18 cellular contexts compared by ENCODE assay signal in the genomic region with DNA sequence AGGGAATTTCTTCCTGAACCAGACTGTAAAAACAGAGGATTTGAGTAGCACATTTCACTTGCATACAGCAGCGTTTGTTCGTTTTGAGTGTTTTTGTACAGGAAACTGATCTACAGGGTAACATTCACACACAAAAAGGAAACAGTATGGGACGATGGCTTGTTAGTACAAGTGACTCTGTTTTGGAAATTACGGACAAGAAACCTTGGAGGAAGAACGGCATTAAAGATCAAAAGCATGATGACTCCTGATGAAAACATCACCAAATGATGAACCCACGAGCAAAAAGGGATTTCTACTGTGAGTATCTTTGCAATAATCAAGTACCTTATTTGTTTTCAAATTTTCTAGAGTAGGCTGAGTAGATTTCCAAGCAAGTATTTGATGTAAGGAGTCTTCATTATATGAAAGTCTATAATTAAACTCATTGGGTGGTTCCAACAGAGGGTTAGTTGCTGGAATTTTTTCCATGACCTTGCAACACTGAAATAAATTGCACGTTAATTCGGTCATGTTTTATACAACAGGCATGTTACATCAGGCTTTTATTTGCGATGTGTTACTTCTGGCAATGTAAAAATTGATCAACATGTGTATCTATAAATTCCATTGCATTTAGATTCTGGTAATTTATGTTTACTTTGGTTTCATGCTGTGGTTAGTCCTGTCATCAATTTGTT.
A peak's percentile ranks its signal among the peaks of the same experiment; 100 is the strongest.
DNase-seq lines count a peak whose midpoint lies in the region; ATAC-seq, FAIRE-seq and TF ChIP-seq lines count a peak whose summit lies in the region.
"Had no signal": no experiment of that assay in that cellular context is flagged by ENCODE, and none has a peak within 500 bp of the region (broad histone marks: within the 10 kb centered on the region; RNA-seq: fewer than 3 reads in every experiment).

No MANE protein-coding gene starts in this region.

- peak; percentile 51 for FAIRE-seq in K562 (lab: Jason Lieb, UNC)
- FAIRE-seq: colon, HepG2, pancreas had no signal

- TF ChIP-seq CTCF in left ventricle myocardium inferior (IDR thresholded peaks at IDR 0.05; ENCODE audit: borderline replicate concordance) (no peak), K562 (IDR thresholded peaks at IDR 0.05 in 2 of 3, conservative IDR thresholded peaks at IDR 0.05 in 1 of 3; ENCODE audit: insufficient read depth in 2 of 3, low read depth in 1 of 3, low read length in 3 of 3) (no peak), mesothelial cell of epicardium (IDR thresholded peaks at IDR 0.05; ENCODE audit: unreplicated experiment) (no peak)

- H3K4me1 ChIP-seq in left ventricle myocardium inferior: no peaks in the 10 kb centered on the region
- H3K4me1 ChIP-seq in K562 (replicated peaks in 1 of 2; ENCODE audit: control insufficient read depth in 2 of 2, insufficient read depth in 2 of 2, low read length in 2 of 2): no peaks in the 10 kb centered on the region
- no peaks in the 10 kb centered on the region for H3K4me1 ChIP-seq in effector memory CD4-positive, alpha-beta T cell (ENCODE audit: control insufficient read depth, insufficient read depth, low read length, poor library complexity, severe bottlenecking)
- H3K4me1 ChIP-seq: ascending aorta, pancreas had no signal

- BruUV-seq in K562 (replicated peaks; lab: Mats Ljungman, UMichigan): no TSS peak

- ATAC-seq in left cardiac atrium (no peak), K562 (no peak), HG02678 (IDR thresholded peaks at IDR 0.05; ENCODE audit: unreplicated experiment) (no peak)
- ATAC-seq: gastrocnemius medialis, HepG2, pancreas had no signal

- no peaks in the 10 kb centered on the region for H3K36me3 Mint-ChIP-seq in mesothelial cell of epicardium

- no peaks in the 10 kb centered on the region for H3K9me1 ChIP-seq in K562 (ENCODE audit: control insufficient read depth, insufficient read depth, low read length)

- H3K79me2 ChIP-seq in K562 (ENCODE audit: control insufficient read depth, insufficient read depth, low read length): no peaks in the 10 kb centered on the region

- 8% methylated on average over 9 of the region's 9 CpGs for WGBS in K562 (ENCODE audit: insufficient coverage, low coverage, missing lambda C conversion rate)

- TF ChIP-seq POLR2A in K562 (conservative IDR thresholded peaks at IDR 0.05): no peak

- no peaks in the 10 kb centered on the region for H3K9me3 ChIP-seq in left ventricle myocardium inferior (replicated peaks)
- no peaks in the 10 kb centered on the region; the same call in 1 of the 2 replicates for H3K9me3 ChIP-seq in K562 (replicated peaks; ENCODE audit: control insufficient read depth, insufficient read depth, low read depth, low read length)
- H3K9me3 ChIP-seq in effector memory CD4-positive, alpha-beta T cell (ENCODE audit: control insufficient read depth, low read length): no peaks in the 10 kb centered on the region
- H3K9me3 ChIP-seq: ascending aorta, gastrocnemius medialis, pancreas had no signal

- TF ChIP-seq RAD21 in K562 (CRISPR knock-in tag; conservative IDR thresholded peaks at IDR 0.05 in 1 of 2, IDR thresholded peaks at IDR 0.05 in 1 of 2): no peak

- POLR2A ChIA-PET in K562 (lab: Yijun Ruan, JAX): no interaction called here

- H3K27ac Mint-ChIP-seq in mesothelial cell of epicardium: peak overlapping the region; percentile 95

- intact Hi-C loops in left ventricle myocardium inferior (cut with micrococcal nuclease) (no loop called here), left cardiac atrium (cut with DNase I) (no loop called here), K562 (cut with micrococcal nuclease) (no loop called here)

- no peak overlapping the region for H2AFZ ChIP-seq in K562 (ENCODE audit: low read depth, low read length)

- no peak overlapping the region for H3K4me3 ChIP-seq in left ventricle myocardium inferior
- H3K4me3 ChIP-seq in K562: no peak overlapping the region
- H3K4me3 ChIP-seq in effector memory CD4-positive, alpha-beta T cell (ENCODE audit: insufficient read depth, low read depth, low read length, poor library complexity, severe bottlenecking): no peak overlapping the region
- H3K4me3 ChIP-seq: pancreas had no signal

- peaks cover 73% of the 10 kb centered on the region for H3K4me1 Mint-ChIP-seq in mesothelial cell of epicardium

- H3K27ac ChIP-seq in left ventricle myocardium inferior (replicated peaks) (peak overlapping the region; percentile 16), K562 (ENCODE audit: extremely low read depth, low read depth, low read length) (no peak overlapping the region)
- H3K27ac ChIP-seq in effector memory CD4-positive, alpha-beta T cell (ENCODE audit: insufficient read depth, low read length, poor library complexity, severe bottlenecking): no peak overlapping the region
- H3K27ac ChIP-seq: ascending aorta, pancreas had no signal

- no peak overlapping the region for H3K9ac ChIP-seq in K562 (ENCODE audit: insufficient read depth in 1 of 2, low read depth in 2 of 2, low read length in 2 of 2)

- H3K36me3 ChIP-seq in left ventricle myocardium inferior (no peaks in the 10 kb centered on the region), K562 (ENCODE audit: control insufficient read depth, insufficient read depth, low read length) (no peaks in the 10 kb centered on the region)
- H3K36me3 ChIP-seq in effector memory CD4-positive, alpha-beta T cell (ENCODE audit: control insufficient read depth, insufficient read depth, low read length): no peaks in the 10 kb centered on the region
- H3K36me3 ChIP-seq: ascending aorta, gastrocnemius medialis, pancreas had no signal

- no peaks in the 10 kb centered on the region for H4K20me1 ChIP-seq in K562 (replicated peaks; ENCODE audit: control insufficient read depth, insufficient read depth, low read length)

- CTCF ChIA-PET in K562 (lab: Yijun Ruan, JAX; ENCODE audit: low intra/inter-chr PET ratio): no interaction called here

- TF ChIP-seq EP300 in K562 (IDR thresholded peaks at IDR 0.05; ENCODE audit: low read length): no peak

- no peaks in the 10 kb centered on the region for H3K27me3 Mint-ChIP-seq in mesothelial cell of epicardium (ENCODE audit: low read depth)

- H3K4me2 ChIP-seq in K562 (ENCODE audit: insufficient read depth, low read length): no peak overlapping the region

- peaks cover 7% of the 10 kb centered on the region for H3K9me3 Mint-ChIP-seq in mesothelial cell of epicardium

- in situ Hi-C loops in K562 (cut with MboI): no loop called here

- peak overlapping the region; percentile 65 for H3K4me3 Mint-ChIP-seq in mesothelial cell of epicardium

- DNase-seq in left ventricle myocardium inferior: no peak
- no peak for DNase-seq in left cardiac atrium
- DNase-seq in K562 (ENCODE audit: extremely low read depth in 1 of 4, low spot score in 3 of 4): no peak
- no peak for DNase-seq in mesothelial cell of epicardium (ENCODE audit: low spot score in 2 of 2, unreplicated experiment in 2 of 2)
- DNase-seq in effector memory CD4-positive, alpha-beta T cell: no peak
- DNase-seq in inferior parietal cortex (ENCODE audit: extremely low spot score): no peak
- DNase-seq in activated gamma-delta T cell treated with Interleukin-2 at 50 U/mL for 16 hours: no peak
- DNase-seq: activated naive CD4-positive, alpha-beta T cell; gastrocnemius medialis; MV-4-11; NCI-H2029; NCI-H446 treated with DMSO at 0.1 percent for 48 hours; pancreas; stimulated activated CD4-positive, alpha-beta T cell treated with anti-CD3 and anti-CD28 coated beads, Interleukin-4, amount 100 ng/mL, for 4 hours had no signal

- H3K27me3 ChIP-seq in left ventricle myocardium inferior (ENCODE audit: low read depth): no peaks in the 10 kb centered on the region
- no peaks in the 10 kb centered on the region for H3K27me3 ChIP-seq in K562 (ENCODE audit: control insufficient read depth in 2 of 2, insufficient read depth in 2 of 2, low read length in 2 of 2)
- no peaks in the 10 kb centered on the region for H3K27me3 ChIP-seq in effector memory CD4-positive, alpha-beta T cell (replicated peaks; ENCODE audit: control insufficient read depth, insufficient read depth, low read length, poor library complexity, severe bottlenecking)
- H3K27me3 ChIP-seq: ascending aorta, gastrocnemius medialis, pancreas had no signal

TF ChIP-seq in K562, 482 proteins besides CTCF, POLR2A, EP300 and RAD21 (continues in another document):
- no peak for TF ChIP-seq BRCA1 (IDR thresholded peaks at IDR 0.05)
- no peak for TF ChIP-seq BRCA1 (CRISPR knock-in tag; IDR thresholded peaks at IDR 0.05)
- no peak for TF ChIP-seq ZNF75A (CRISPR knock-in tag; IDR thresholded peaks at IDR 0.05)
- no peak for TF ChIP-seq ZBTB8A (IDR thresholded peaks at IDR 0.05; ENCODE audit: partially characterized antibody)
- no peak for TF ChIP-seq SAFB (IDR thresholded peaks at IDR 0.05; ENCODE audit: borderline replicate concordance, low read depth, low read length)
- TF ChIP-seq, protein P1, sequence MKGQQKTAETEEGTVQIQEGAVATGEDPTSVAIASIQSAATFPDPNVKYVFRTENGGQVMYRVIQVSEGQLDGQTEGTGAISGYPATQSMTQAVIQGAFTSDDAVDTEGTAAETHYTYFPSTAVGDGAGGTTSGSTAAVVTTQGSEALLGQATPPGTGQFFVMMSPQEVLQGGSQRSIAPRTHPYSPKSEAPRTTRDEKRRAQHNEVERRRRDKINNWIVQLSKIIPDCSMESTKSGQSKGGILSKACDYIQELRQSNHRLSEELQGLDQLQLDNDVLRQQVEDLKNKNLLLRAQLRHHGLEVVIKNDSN (CRISPR knock-in tag; IDR thresholded peaks at IDR 0.05): no peak
